ENCODE assay signal across 8 cellular contexts in genomic region chr10:113385021-113385975, GRCh38.
DNase-seq lines count a peak whose midpoint lies in the region; ATAC-seq and TF ChIP-seq lines count a peak whose summit lies in the region.

No MANE protein-coding gene starts in this region.

- ATAC-seq in HG02885 (IDR thresholded peaks at IDR 0.05; ENCODE audit: poor library complexity, unreplicated experiment) = peak; percentile 90

- peak; percentile 84 for TF ChIP-seq CTCF in WI38 (IDR thresholded peaks at IDR 0.05; ENCODE audit: low read depth, low read length)

- DNase-seq in NK-92 treated with Interleukin-12 subunit alpha and Interleukin-12 subunit beta, amount 100 ng/mL, for 24 hours (lab: John Stamatoyannopoulos, UW) = peak; percentile 38
- no peak for DNase-seq in NK-92 (lab: John Stamatoyannopoulos, UW; ENCODE audit: unreplicated experiment)
- peak; percentile 57 for DNase-seq in NCI-H2107 treated with DMSO at 0.1 percent for 48 hours (lab: John Stamatoyannopoulos, UW; ENCODE audit: unreplicated experiment)
- DNase-seq in central memory CD4-positive, alpha-beta T cell = peak; percentile 54
- peak; percentile 83 for DNase-seq in kidney glomerular epithelial cell (lab: John Stamatoyannopoulos, UW)
- DNase-seq in stimulated activated CD4-positive, alpha-beta T cell treated with anti-CD3 and anti-CD28 coated beads, Interleukin-1b, Interleukin-23, amount 100 ng/mL, for 48 hours = peak; percentile 47

- H3K4me3 ChIP-seq in WI38 (ENCODE audit: low read depth, low read length) = no peak overlapping the region
